In the genomic region with DNA sequence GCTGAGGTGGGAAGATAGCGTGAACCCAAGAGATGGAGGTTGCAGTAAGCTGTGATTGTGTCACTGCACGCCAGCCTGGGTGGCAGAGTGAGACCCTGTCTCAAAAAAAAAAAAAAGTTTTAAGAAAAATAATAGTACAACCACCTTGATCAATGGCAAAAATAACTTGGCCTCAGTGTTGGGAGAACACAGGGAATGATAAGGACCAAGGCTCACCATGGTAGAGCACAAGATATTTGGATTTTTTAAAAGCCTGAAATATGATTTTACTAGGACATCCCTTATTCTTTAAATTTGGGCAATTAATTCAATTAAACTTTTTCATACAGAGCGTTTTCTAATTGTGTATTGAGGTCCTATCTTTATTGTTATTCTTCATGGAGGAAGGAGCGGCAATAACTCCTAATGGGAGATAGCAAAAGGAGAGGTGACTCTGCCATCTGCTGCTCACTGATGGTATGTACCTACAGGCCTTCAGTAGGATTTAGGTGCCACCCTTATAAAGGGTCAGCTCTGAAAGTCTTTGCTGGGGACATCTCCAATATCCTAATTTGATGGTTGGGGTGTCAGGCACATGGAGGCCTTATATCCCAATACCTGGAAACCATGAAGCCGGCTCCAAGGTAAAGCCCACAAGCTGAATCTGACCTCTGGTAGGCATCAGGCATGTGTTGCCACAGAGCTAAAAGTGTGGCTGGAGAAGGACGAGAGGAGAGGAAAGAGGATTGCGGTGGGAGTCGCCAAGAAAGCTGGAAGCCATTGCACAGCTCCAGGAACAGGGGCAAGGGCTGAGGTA, we compare ENCODE assay signal across 8 cellular contexts. TPM values are rescaled to one million over a fixed set of nuclear protein-coding genes. Genes with fewer than 3 reads are reported as not detected.
DNase-seq lines count a peak whose midpoint lies in the region; ATAC-seq, FAIRE-seq and TF ChIP-seq lines count a peak whose summit lies in the region.

No MANE protein-coding gene starts in this region.

- 0 out of 2 replicates have a peak, but pooled peaks have one; percentile 29 for TF ChIP-seq POLR2A in IMR-90 (IDR thresholded peaks at IDR 0.05; ENCODE audit: low read depth, low read length)
- no peak for TF ChIP-seq POLR2A in HepG2 (IDR thresholded peaks at IDR 0.05; ENCODE audit: insufficient read depth in 1 of 2, low read depth in 2 of 2, low read length in 2 of 2)
- no peak for TF ChIP-seq POLR2A in tibial nerve (IDR thresholded peaks at IDR 0.05)

- BruUV-seq in IMR-90 (replicated peaks; lab: Mats Ljungman, UMichigan) (no TSS peak), PC-9 (replicated peaks; lab: Mats Ljungman, UMichigan) (no TSS peak), HepG2 (replicated peaks; lab: Mats Ljungman, UMichigan) (no TSS peak)

- H2BK15ac ChIP-seq in IMR-90 (ENCODE audit: low read depth, low read length): no peak overlapping the region

- H3K4me3 ChIP-seq in IMR-90 (ENCODE audit: insufficient read depth, low read depth, low read length) (no peak overlapping the region), PC-9 (no peak overlapping the region), HepG2 (replicated peaks in 1 of 3; ENCODE audit: insufficient read depth in 1 of 3, low read depth in 2 of 3, low read length in 3 of 3) (no peak overlapping the region), tibial nerve (no peak overlapping the region)

- no peak overlapping the region for H2AK9ac ChIP-seq in IMR-90 (replicated peaks; ENCODE audit: low read depth, low read length, poor library complexity)

- no peaks in the 10 kb centered on the region for H3K9me2 ChIP-seq in PC-9 (ENCODE audit: insufficient read depth)

- in situ Hi-C loops in IMR-90 (cut with MboI; ENCODE audit: low sequenced_read_pairs) (loop anchor here (5.0 kb wide), 2 partner anchors 118 to 313 kb away; no protein-coding TSS in a partner anchor), HepG2 (cut with HindIII; ENCODE audit: extremely low pct_ligation_motif_present, low pct_unique_long_range_greater_than_20kb) (no loop called here)

- FAIRE-seq in HepG2 (lab: Jason Lieb, UNC): peak; percentile 89

- H3K79me2 ChIP-seq in PC-9 (ENCODE audit: low read depth): no peaks in the 10 kb centered on the region
- H3K79me2 ChIP-seq in HepG2 (ENCODE audit: insufficient read depth, low read length): no peaks in the 10 kb centered on the region

- H3K36me3 ChIP-seq in IMR-90 (ENCODE audit: control insufficient read depth, insufficient read depth, low read length): no peaks in the 10 kb centered on the region
- H3K36me3 ChIP-seq in PC-9 (ENCODE audit: low read depth): no peaks in the 10 kb centered on the region
- no peaks in the 10 kb centered on the region for H3K36me3 ChIP-seq in HepG2 (replicated peaks in 1 of 2; ENCODE audit: control insufficient read depth in 1 of 2, insufficient read depth in 2 of 2, low read length in 2 of 2)
- no peaks in the 10 kb centered on the region for H3K36me3 ChIP-seq in tibial nerve

- no peak overlapping the region for H4K5ac ChIP-seq in IMR-90 (ENCODE audit: low read depth, low read length)

- dilution Hi-C loops in IMR-90 (cut with HindIII; ENCODE audit: low sequenced_read_pairs, unreplicated experiment): no loop called here

- H3K4me2 ChIP-seq in IMR-90 (ENCODE audit: low read depth, low read length) (no peak overlapping the region), PC-9 (no peak overlapping the region), HepG2 (ENCODE audit: low read depth, low read length) (no peak overlapping the region)

- no peaks in the 10 kb centered on the region for H3K9me1 ChIP-seq in IMR-90 (ENCODE audit: insufficient read depth, low read length)

- TF ChIP-seq EP300 in HepG2 (IDR thresholded peaks at IDR 0.05; ENCODE audit: low read depth in 2 of 2, low read length in 2 of 2) (no peak), HepG2 (CRISPR knock-in tag; IDR thresholded peaks at IDR 0.05; ENCODE audit: borderline replicate concordance) (no peak), tibial nerve (IDR thresholded peaks at IDR 0.05) (no peak)

- H3K27me3 ChIP-seq in IMR-90 (ENCODE audit: control insufficient read depth, insufficient read depth, low read length): peaks cover 16% of the 10 kb centered on the region
- H3K27me3 ChIP-seq in PC-9 (ENCODE audit: insufficient read depth, low read depth): no peaks in the 10 kb centered on the region
- peaks cover 0 to 2% of the 10 kb centered on the region in 2 experiments; a peak in 2 of 5 replicates for H3K27me3 ChIP-seq in HepG2 (ENCODE audit: control insufficient read depth in 1 of 2, insufficient read depth in 2 of 2, low read length in 2 of 2)
- H3K27me3 ChIP-seq in tibial nerve: no peaks in the 10 kb centered on the region

- WGBS in IMR-90 (ENCODE audit: extremely low coverage in 2 of 2, insufficient read length in 1 of 2), 2 experiments: 70% methylated on average over 2 of the region's 8 CpGs; no CpG with 5 or more reads in 1 of the 2 experiments
- 19% methylated on average over 8 of the region's 8 CpGs for WGBS in HepG2 (ENCODE audit: low lambda C conversion rate)
- WGBS in tibial nerve, 2 donors: 66 to 68% methylated on average over 8 of the region's 8 CpGs

- H2AFZ ChIP-seq in IMR-90 (replicated peaks; ENCODE audit: low read length, poor library complexity): no peak overlapping the region
- no peak overlapping the region for H2AFZ ChIP-seq in PC-9
- H2AFZ ChIP-seq in HepG2 (ENCODE audit: low read length): no peak overlapping the region

- TF ChIP-seq CTCF in IMR-90 (conservative IDR thresholded peaks at IDR 0.05; ENCODE audit: low read depth, low read length) (peak; percentile 69), PC-9 (conservative IDR thresholded peaks at IDR 0.05) (peak; percentile 95), HepG2 (CRISPR knock-in tag; IDR thresholded peaks at IDR 0.05) (peak; percentile 84), tibial nerve (IDR thresholded peaks at IDR 0.05) (peak; percentile 36 to 61 (median 42))

- no peak overlapping the region for H2BK20ac ChIP-seq in IMR-90 (ENCODE audit: low read depth, low read length)

- H2BK5ac ChIP-seq in IMR-90 (ENCODE audit: low read depth, low read length, poor library complexity, severe bottlenecking): no peak overlapping the region

- H3K4ac ChIP-seq in IMR-90 (ENCODE audit: low read depth, low read length): no peak overlapping the region

- intact Hi-C loops in IMR-90 (cut with micrococcal nuclease): loop anchor here (1.0 to 5.0 kb wide), 2 partner anchors 117 to 313 kb away; no protein-coding TSS in a partner anchor
- intact Hi-C loops in PC-9 (cut with micrococcal nuclease; ENCODE audit: unreplicated experiment): loop anchor here (1.0 to 2.0 kb wide), 3 partner anchors 78 to 314 kb away; a partner anchor contains a TSS
- intact Hi-C loops in HepG2 (cut with micrococcal nuclease; ENCODE audit: unreplicated experiment): loop anchor here (1.0 to 2.0 kb wide), 2 partner anchors 82 to 182 kb away; no protein-coding TSS in a partner anchor

- H2BK120ac ChIP-seq in IMR-90 (ENCODE audit: low read depth, low read length): no peak overlapping the region

- no peak overlapping the region for H4K91ac ChIP-seq in IMR-90 (ENCODE audit: insufficient read depth, low read depth, low read length)

- H3F3A ChIP-seq in PC-9 (ENCODE audit: insufficient read depth, low read depth): no peaks in the 10 kb centered on the region

- H3K14ac ChIP-seq in IMR-90 (replicated peaks; ENCODE audit: low read depth, low read length): no peak overlapping the region

- TF ChIP-seq RAD21 in IMR-90 (IDR thresholded peaks at IDR 0.05; ENCODE audit: low read length) (peak; percentile 86), HepG2 (CRISPR knock-in tag; IDR thresholded peaks at IDR 0.05) (peak; percentile 73)

- H3K4me1 ChIP-seq in IMR-90 (ENCODE audit: control insufficient read depth, insufficient read depth, low read length) (no peaks in the 10 kb centered on the region), PC-9 (replicated peaks; ENCODE audit: insufficient read depth) (no peaks in the 10 kb centered on the region), HepG2 (ENCODE audit: insufficient read depth, low read length) (peaks cover 25% of the 10 kb centered on the region), tibial nerve (no peaks in the 10 kb centered on the region)

- DNase-seq in DMS79 treated with DMSO at 0.1 percent for 48 hours (lab: John Stamatoyannopoulos, UW) (peak; percentile 40), IMR-90 (peak; percentile 53), PC-9 (peak; percentile 59 to 60), cerebellum (ENCODE audit: low spot score) (peak; percentile 48), HepG2 (ENCODE audit: low spot score) (peak; percentile 57), tibial nerve (ENCODE audit: low spot score in 2 of 2) (peak in 1 of 2 donors; percentile 30), cerebellar nuclear complex (lab: John Stamatoyannopoulos, UW) (no peak)

- POLR2A ChIA-PET in IMR-90 (lab: Charles Lee; ENCODE audit: unreplicated experiment) (no interaction called here), PC-9 (lab: Charles Lee; ENCODE audit: unreplicated experiment) (interaction anchor here (0.6 kb wide), 1 partner anchor 65 kb away, joined by 3 read pairs; no protein-coding TSS in a partner anchor), HepG2 (lab: Yijun Ruan, JAX) (interaction anchor here (0.6 to 1.4 kb wide), 2 partner anchors 77 to 315 kb away, joined by 3 to 6 read pairs; a partner anchor contains a TSS)

- CTCF ChIA-PET in IMR-90 (lab: Yijun Ruan, JAX) (interaction anchor here (0.6 to 3.2 kb wide), 10 partner anchors 11 to 1060 kb away, joined by 3 to 21 read pairs (median 4); no protein-coding TSS in a partner anchor), PC-9 (lab: Charles Lee) (interaction anchor here (0.6 to 3.9 kb wide), 9 partner anchors 76 to 925 kb away, joined by 3 to 80 read pairs (median 4); no protein-coding TSS in a partner anchor), HepG2 (lab: Yijun Ruan, JAX; ENCODE audit: low intra/inter-chr PET ratio, low total read pairs) (interaction anchor here (1.2 to 1.6 kb wide), 3 partner anchors 83 to 182 kb away, joined by 4 to 36 read pairs (median 17); no protein-coding TSS in a partner anchor)

- 0 out of 2 replicates have a peak overlapping the region, but pooled peaks have one; percentile 73 for H2AK5ac ChIP-seq in IMR-90 (ENCODE audit: low read depth, low read length)

- H3K9ac ChIP-seq in IMR-90 (ENCODE audit: low read depth, low read length): no peak overlapping the region
- H3K9ac ChIP-seq in HepG2 (ENCODE audit: insufficient read depth, low read depth, low read length): no peak overlapping the region

- no peak overlapping the region for H3K56ac ChIP-seq in IMR-90 (ENCODE audit: extremely low read depth, insufficient read depth, low read length)

- no peaks in the 10 kb centered on the region for H4K20me1 ChIP-seq in IMR-90 (ENCODE audit: insufficient read depth, low read length)
- H4K20me1 ChIP-seq in PC-9 (ENCODE audit: insufficient read depth): no peaks in the 10 kb centered on the region
- no peaks in the 10 kb centered on the region for H4K20me1 ChIP-seq in HepG2 (ENCODE audit: insufficient read depth, low read length)

- H3K23ac ChIP-seq in IMR-90 (ENCODE audit: low read depth, low read length): no peak overlapping the region

- ATAC-seq in IMR-90 (ENCODE audit: low read depth) (peak; percentile 89), HepG2 (peak; percentile 92), HG03442 (IDR thresholded peaks at IDR 0.05; ENCODE audit: unreplicated experiment) (no peak)

- no peak overlapping the region for H4K8ac ChIP-seq in IMR-90 (ENCODE audit: low read depth in 2 of 2, low read length in 2 of 2)

- no peak overlapping the region for H3K18ac ChIP-seq in IMR-90 (ENCODE audit: low read depth, low read length)

- H3K9me3 ChIP-seq in IMR-90 (ENCODE audit: control insufficient read depth, insufficient read depth, low read length): no peaks in the 10 kb centered on the region
- no peaks in the 10 kb centered on the region for H3K9me3 ChIP-seq in PC-9 (ENCODE audit: insufficient read depth, low read depth)
- H3K9me3 ChIP-seq in HepG2 (ENCODE audit: low read length): no peaks in the 10 kb centered on the region
- H3K9me3 ChIP-seq in tibial nerve: no peaks in the 10 kb centered on the region

- H3K79me1 ChIP-seq in IMR-90 (ENCODE audit: low read depth in 1 of 2, low read length in 2 of 2): no peaks in the 10 kb centered on the region

- H3K27ac ChIP-seq in IMR-90 (ENCODE audit: insufficient read depth, low read length) (no peak overlapping the region), PC-9 (no peak overlapping the region), HepG2 (ENCODE audit: extremely low read length, insufficient read depth, low read length) (no peak overlapping the region), tibial nerve (no peak overlapping the region)

RNA-seq across cellular contexts. Expression of a gene that starts 21.9 kb away (rescaled TPM):
- total RNA-seq in IMR-90 (2012; rRNA removed) (9.1 and 10.6 TPM in 2 replicates), PC-9 (2021) (41.2 and 44.1 TPM in 2 replicates), cerebellum (20.8 TPM), HepG2 (2016; rRNA removed; fragmentation: Illumina TruSeq; extraction: Trizol) (18.9 and 23.7 TPM in 2 replicates), tibial nerve (10 to 100 TPM in 3 of 4 donors, 1 to 10 TPM in 1; 9.0 to 21.9 (median 12.8) TPM)
- polyA plus RNA-seq in IMR-90 (2012; rRNA removed) (8.2 and 9.2 TPM in 2 replicates), HepG2 (2011; rRNA removed) (5.1 and 6.3 TPM in 2 replicates)
- polyA plus RNA-seq in IMR-90 (2012; cell fraction: cytosol; rRNA removed): 2.0 and 2.2 TPM in 2 replicates
- 2.6 and 12.8 TPM in 2 replicates for polyA plus RNA-seq in IMR-90 (2012; cell fraction: nucleus; rRNA removed; ENCODE audit: low replicate concordance)
- 4.0 and 4.8 TPM in 2 replicates for total RNA-seq in HepG2 (2016; cell fraction: cytosol; rRNA removed; fragmentation: Illumina TruSeq; extraction: Trizol; ENCODE audit: low read depth)
- total RNA-seq in HepG2 (2016; cell fraction: insoluble cytoplasmic fraction; rRNA removed; fragmentation: Illumina TruSeq; extraction: Trizol): 18.2 and 21.5 TPM in 2 replicates
- total RNA-seq in HepG2 (2016; cell fraction: membrane; rRNA removed; fragmentation: Illumina TruSeq; extraction: Trizol): 8.3 and 9.4 TPM in 2 replicates
- total RNA-seq in HepG2 (2016; cell fraction: nucleus; rRNA removed; fragmentation: Illumina TruSeq; extraction: Trizol): 18.8 and 20.7 TPM in 2 replicates
- 2.7 and 2.9 TPM in 2 replicates for polyA plus RNA-seq in HepG2 (2011; cell fraction: cytosol; rRNA removed)
- polyA plus RNA-seq in HepG2 (2011; cell fraction: nucleus; rRNA removed): 4.1 and 4.3 TPM in 2 replicates
- 3.5 and 5.9 TPM in 2 replicates for polyA plus RNA-seq in HepG2 (2012)
- polyA plus RNA-seq in HepG2 (2016; cell fraction: cytosol; fragmentation: Illumina TruSeq; extraction: Trizol; ENCODE audit: low read depth): 1.4 and 1.8 TPM in 2 replicates
- 18.6 and 19.5 TPM in 2 replicates for polyA plus RNA-seq in HepG2 (2016; cell fraction: insoluble cytoplasmic fraction; fragmentation: Illumina TruSeq; extraction: Trizol; ENCODE audit: low read depth)
- 3.6 and 4.0 TPM in 2 replicates for polyA plus RNA-seq in HepG2 (2016; cell fraction: membrane; fragmentation: Illumina TruSeq; extraction: Trizol; ENCODE audit: low read depth)
- polyA plus RNA-seq in HepG2 (2016; cell fraction: nucleus; fragmentation: Illumina TruSeq; extraction: Trizol; ENCODE audit: insufficient read depth, low read depth): 20.7 and 27.8 TPM in 2 replicates
- polyA minus RNA-seq in HepG2 (2011; rRNA and poly(A)+ RNA removed; ENCODE audit: low replicate concordance): 6.2 and 54.4 TPM in 2 replicates
- 2.5 and 5.3 TPM in 2 replicates for polyA minus RNA-seq in HepG2 (2011; cell fraction: cytosol; rRNA and poly(A)+ RNA removed)
- 8.5 and 9.9 TPM in 2 replicates for polyA minus RNA-seq in HepG2 (2011; cell fraction: nucleus; rRNA and poly(A)+ RNA removed)

Comparison
In these comparisons a context has a peak if more than half of its experiments do, and no peak if none do; other contexts are left out.
1. DNase-seq: peak in DMS79 treated with DMSO at 0.1 percent for 48 hours (single experiment), IMR-90 (single experiment), PC-9 (2 of 2), cerebellum (single experiment) and HepG2 (single experiment); none in cerebellar nuclear complex (0 of 2).
2. CTCF ChIP-seq: peak in every context shown above with its lines; median percentile 95 in PC-9; 84 in HepG2; 69 in IMR-90; 42 in tibial nerve.